In the genomic region with DNA sequence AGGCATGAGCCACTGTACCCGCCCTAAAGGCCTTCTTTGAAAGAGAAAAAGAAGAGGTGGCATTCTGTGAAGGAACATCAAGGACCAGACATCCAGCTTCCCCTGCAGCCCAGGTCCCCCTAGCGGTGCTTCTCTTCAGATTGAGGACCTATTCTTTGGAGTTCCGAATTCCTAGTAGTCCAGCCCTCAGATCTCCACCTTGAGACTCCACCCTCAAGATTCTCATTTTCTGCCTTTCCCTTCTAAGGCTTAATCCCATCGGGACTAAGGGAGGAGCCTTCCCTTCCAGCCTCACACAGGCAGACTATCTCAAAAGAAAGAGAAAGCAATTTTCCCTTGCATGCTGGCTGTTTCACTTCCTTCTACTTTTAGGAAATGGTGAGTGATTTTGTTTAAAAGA, we compare ENCODE assay signal across 8 cellular contexts.
DNase-seq lines count a peak whose midpoint lies in the region; ATAC-seq and TF ChIP-seq lines count a peak whose summit lies in the region.

No MANE protein-coding gene starts in this region.

- DNase-seq in ELR (ENCODE audit: low read depth) (peak; percentile 78), LNCaP clone FGC (ENCODE audit: low read depth) (peak; percentile 33), fibroblast of peridontal ligament (ENCODE audit: extremely low read depth) (peak; percentile 62), pons (ENCODE audit: low spot score) (peak; percentile 76), T-helper 9 cell (no peak)
- DNase-seq in activated CD4-positive, alpha-beta T cell treated with anti-CD3 and anti-CD28 coated beads, Interleukin-2, amount 50 U/mL, for 1 hour = peak; percentile 4

- TF ChIP-seq CTCF in LNCaP clone FGC (IDR thresholded peaks at IDR 0.05; ENCODE audit: control insufficient read depth, extremely low read depth, insufficient read depth) = peak; percentile 65

- H3K4me3 ChIP-seq in LNCaP clone FGC (ENCODE audit: low read depth, low read length) = no peak overlapping the region

- ATAC-seq in HG02852 (IDR thresholded peaks at IDR 0.05; ENCODE audit: unreplicated experiment) (no peak), GM21717 (IDR thresholded peaks at IDR 0.05; ENCODE audit: unreplicated experiment) (no peak)
